ENCODE assay signal across 1 cellular context in the genomic region with DNA sequence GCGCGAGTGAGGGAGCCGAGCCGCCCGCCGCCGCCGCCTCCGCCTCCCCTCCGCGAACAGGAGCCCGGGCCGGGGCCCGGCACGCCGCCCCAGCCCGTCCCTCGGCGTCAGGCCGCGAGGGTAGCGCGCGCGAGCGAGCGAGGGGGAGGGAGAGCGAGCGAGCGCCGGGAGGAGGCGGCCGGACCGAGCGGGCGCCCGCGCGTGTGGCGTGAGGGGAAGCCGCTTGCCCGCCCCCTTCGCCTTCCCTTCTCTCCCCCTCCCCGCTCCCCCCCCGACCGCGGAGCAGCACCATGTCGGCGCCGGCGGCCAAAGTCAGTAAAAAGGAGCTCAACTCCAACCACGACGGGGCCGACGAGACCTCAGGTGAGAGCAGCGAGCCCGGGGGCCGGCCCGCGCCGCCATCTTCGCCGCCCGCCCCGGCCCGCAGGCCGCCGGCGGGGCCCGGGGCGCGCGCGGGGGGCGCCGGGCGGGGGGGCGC.
TF ChIP-seq lines count a peak whose summit lies in the region.

No MANE protein-coding gene starts in this region.

TF ChIP-seq in GM23338, 12 proteins besides CTCF, POLR2A, EP300 and RAD21 (continued from another document):
- TF ChIP-seq, protein P1, sequence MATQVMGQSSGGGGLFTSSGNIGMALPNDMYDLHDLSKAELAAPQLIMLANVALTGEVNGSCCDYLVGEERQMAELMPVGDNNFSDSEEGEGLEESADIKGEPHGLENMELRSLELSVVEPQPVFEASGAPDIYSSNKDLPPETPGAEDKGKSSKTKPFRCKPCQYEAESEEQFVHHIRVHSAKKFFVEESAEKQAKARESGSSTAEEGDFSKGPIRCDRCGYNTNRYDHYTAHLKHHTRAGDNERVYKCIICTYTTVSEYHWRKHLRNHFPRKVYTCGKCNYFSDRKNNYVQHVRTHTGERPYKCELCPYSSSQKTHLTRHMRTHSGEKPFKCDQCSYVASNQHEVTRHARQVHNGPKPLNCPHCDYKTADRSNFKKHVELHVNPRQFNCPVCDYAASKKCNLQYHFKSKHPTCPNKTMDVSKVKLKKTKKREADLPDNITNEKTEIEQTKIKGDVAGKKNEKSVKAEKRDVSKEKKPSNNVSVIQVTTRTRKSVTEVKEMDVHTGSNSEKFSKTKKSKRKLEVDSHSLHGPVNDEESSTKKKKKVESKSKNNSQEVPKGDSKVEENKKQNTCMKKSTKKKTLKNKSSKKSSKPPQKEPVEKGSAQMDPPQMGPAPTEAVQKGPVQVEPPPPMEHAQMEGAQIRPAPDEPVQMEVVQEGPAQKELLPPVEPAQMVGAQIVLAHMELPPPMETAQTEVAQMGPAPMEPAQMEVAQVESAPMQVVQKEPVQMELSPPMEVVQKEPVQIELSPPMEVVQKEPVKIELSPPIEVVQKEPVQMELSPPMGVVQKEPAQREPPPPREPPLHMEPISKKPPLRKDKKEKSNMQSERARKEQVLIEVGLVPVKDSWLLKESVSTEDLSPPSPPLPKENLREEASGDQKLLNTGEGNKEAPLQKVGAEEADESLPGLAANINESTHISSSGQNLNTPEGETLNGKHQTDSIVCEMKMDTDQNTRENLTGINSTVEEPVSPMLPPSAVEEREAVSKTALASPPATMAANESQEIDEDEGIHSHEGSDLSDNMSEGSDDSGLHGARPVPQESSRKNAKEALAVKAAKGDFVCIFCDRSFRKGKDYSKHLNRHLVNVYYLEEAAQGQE (IDR thresholded peaks at IDR 0.05; ENCODE audit: unreplicated experiment): no peak
- TF ChIP-seq ZNF114 (CRISPR knock-in tag; IDR thresholded peaks at IDR 0.05) (no peak), NANOG (IDR thresholded peaks at IDR 0.05; ENCODE audit: borderline replicate concordance) (no peak), JUNB (IDR thresholded peaks at IDR 0.05; ENCODE audit: unreplicated experiment) (no peak), STAT1 (IDR thresholded peaks at IDR 0.05; ENCODE audit: unreplicated experiment) (no peak)
- TF ChIP-seq, protein P2, sequence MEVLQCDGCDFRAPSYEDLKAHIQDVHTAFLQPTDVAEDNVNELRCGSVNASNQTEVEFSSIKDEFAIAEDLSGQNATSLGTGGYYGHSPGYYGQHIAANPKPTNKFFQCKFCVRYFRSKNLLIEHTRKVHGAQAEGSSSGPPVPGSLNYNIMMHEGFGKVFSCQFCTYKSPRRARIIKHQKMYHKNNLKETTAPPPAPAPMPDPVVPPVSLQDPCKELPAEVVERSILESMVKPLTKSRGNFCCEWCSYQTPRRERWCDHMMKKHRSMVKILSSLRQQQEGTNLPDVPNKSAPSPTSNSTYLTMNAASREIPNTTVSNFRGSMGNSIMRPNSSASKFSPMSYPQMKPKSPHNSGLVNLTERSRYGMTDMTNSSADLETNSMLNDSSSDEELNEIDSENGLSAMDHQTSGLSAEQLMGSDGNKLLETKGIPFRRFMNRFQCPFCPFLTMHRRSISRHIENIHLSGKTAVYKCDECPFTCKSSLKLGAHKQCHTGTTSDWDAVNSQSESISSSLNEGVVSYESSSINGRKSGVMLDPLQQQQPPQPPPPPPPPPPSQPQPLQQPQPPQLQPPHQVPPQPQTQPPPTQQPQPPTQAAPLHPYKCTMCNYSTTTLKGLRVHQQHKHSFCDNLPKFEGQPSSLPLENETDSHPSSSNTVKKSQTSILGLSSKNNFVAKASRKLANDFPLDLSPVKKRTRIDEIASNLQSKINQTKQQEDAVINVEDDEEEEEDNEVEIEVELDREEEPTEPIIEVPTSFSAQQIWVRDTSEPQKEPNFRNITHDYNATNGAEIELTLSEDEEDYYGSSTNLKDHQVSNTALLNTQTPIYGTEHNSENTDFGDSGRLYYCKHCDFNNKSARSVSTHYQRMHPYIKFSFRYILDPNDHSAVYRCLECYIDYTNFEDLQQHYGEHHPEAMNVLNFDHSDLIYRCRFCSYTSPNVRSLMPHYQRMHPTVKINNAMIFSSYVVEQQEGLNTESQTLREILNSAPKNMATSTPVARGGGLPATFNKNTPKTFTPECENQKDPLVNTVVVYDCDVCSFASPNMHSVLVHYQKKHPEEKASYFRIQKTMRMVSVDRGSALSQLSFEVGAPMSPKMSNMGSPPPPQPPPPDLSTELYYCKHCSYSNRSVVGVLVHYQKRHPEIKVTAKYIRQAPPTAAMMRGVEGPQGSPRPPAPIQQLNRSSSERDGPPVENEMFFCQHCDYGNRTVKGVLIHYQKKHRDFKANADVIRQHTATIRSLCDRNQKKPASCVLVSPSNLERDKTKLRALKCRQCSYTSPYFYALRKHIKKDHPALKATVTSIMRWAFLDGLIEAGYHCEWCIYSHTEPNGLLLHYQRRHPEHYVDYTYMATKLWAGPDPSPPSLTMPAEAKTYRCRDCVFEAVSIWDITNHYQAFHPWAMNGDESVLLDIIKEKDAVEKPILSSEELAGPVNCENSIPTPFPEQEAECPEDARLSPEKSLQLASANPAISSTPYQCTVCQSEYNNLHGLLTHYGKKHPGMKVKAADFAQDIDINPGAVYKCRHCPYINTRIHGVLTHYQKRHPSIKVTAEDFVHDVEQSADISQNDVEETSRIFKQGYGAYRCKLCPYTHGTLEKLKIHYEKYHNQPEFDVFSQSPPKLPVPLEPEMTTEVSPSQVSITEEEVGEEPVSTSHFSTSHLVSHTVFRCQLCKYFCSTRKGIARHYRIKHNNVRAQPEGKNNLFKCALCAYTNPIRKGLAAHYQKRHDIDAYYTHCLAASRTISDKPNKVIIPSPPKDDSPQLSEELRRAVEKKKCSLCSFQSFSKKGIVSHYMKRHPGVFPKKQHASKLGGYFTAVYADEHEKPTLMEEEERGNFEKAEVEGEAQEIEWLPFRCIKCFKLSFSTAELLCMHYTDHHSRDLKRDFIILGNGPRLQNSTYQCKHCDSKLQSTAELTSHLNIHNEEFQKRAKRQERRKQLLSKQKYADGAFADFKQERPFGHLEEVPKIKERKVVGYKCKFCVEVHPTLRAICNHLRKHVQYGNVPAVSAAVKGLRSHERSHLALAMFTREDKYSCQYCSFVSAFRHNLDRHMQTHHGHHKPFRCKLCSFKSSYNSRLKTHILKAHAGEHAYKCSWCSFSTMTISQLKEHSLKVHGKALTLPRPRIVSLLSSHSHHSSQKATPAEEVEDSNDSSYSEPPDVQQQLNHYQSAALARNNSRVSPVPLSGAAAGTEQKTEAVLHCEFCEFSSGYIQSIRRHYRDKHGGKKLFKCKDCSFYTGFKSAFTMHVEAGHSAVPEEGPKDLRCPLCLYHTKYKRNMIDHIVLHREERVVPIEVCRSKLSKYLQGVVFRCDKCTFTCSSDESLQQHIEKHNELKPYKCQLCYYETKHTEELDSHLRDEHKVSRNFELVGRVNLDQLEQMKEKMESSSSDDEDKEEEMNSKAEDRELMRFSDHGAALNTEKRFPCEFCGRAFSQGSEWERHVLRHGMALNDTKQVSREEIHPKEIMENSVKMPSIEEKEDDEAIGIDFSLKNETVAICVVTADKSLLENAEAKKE (CRISPR knock-in tag; IDR thresholded peaks at IDR 0.05): no peak
- TF ChIP-seq, protein P3, sequence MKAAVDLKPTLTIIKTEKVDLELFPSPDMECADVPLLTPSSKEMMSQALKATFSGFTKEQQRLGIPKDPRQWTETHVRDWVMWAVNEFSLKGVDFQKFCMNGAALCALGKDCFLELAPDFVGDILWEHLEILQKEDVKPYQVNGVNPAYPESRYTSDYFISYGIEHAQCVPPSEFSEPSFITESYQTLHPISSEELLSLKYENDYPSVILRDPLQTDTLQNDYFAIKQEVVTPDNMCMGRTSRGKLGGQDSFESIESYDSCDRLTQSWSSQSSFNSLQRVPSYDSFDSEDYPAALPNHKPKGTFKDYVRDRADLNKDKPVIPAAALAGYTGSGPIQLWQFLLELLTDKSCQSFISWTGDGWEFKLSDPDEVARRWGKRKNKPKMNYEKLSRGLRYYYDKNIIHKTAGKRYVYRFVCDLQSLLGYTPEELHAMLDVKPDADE (IDR thresholded peaks at IDR 0.05): no peak
